1 cellular context compared by ENCODE assay signal in the genomic region with DNA sequence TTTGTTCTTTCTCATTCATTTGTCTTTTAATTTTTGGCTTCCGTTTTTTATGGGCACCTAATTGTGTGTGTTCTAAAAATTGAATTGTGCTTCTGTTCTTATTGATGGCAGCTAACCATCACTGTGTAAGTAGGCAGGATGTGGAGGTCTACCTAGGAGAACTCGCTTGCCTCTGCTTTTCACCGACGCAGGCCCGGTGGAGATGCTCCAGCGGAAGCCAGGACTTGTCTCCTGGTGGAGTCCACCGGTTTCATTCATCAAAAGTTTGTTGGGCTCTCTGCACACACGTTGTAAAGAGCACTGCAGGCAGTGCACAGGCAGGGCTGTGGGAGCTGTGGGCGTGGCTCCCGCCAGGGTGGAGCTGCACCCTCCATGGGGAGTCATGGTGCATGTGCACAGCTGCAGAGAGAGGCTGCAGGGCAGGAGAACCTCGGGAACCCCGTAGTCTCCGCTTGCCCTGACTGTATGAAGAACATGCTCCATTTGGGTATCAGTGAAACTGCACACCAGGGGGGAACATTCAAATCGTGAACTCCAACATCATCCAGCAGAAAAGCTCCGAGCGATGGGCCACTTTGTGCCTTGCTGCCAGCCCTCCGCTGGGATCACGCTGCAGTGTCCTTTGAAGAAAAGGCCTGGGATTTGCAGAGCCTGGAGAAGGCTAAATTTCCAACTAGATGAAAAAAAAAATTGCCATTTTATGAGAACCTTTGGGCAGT.
TF ChIP-seq lines count a peak whose summit lies in the region.

No MANE protein-coding gene starts in this region.

TF ChIP-seq in K562, 482 proteins besides CTCF, POLR2A, EP300 and RAD21:
- TF ChIP-seq BHLHE40 (IDR thresholded peaks at IDR 0.05; ENCODE audit: low read length) (peak; percentile 33; the same call in 1 of the 2 replicates), SRSF1 (IDR thresholded peaks at IDR 0.05; ENCODE audit: low read depth, low read length) (no peak)
